ENCODE assay signal across 8 cellular contexts in genomic region chr6:79234150-79235022, GRCh38. TPM values are rescaled to one million over a fixed set of nuclear protein-coding genes. Genes with fewer than 3 reads are reported as not detected.
DNase-seq lines count a peak whose midpoint lies in the region; ATAC-seq and TF ChIP-seq lines count a peak whose summit lies in the region.

HMGN3 (minus strand) TSS chr6:79234682.

- H3K27ac ChIP-seq in endodermal cell (ENCODE audit: low read depth, low read length) (peak within 1 kb of the TSS; percentile 52), mesendoderm (ENCODE audit: low read depth, low read length) (peak within 1 kb of the TSS; percentile 52)

- peak within 1 kb of the TSS; percentile 61 for H2BK5ac ChIP-seq in mesendoderm (ENCODE audit: low read length)

- no peak within 1 kb of the TSS for H4K5ac ChIP-seq in mesendoderm (ENCODE audit: low read length)

- H3K4ac ChIP-seq in mesendoderm (ENCODE audit: low read depth, low read length) = peak within 1 kb of the TSS; percentile 20

- TF ChIP-seq CTCF in endodermal cell (conservative IDR thresholded peaks at IDR 0.05) = peak; percentile 37

- H3K36me3 ChIP-seq in NT2/D1 (ENCODE audit: insufficient read depth, insufficient read length, low read length) (peaks cover 10% of the 10 kb centered on the region), endodermal cell (ENCODE audit: control insufficient read depth, insufficient read depth, low read length) (peaks cover 3% of the 10 kb centered on the region), mesendoderm (ENCODE audit: control insufficient read depth, insufficient read depth, low read length) (no peaks in the 10 kb centered on the region)

- peak within 1 kb of the TSS; percentile 7 for H3K18ac ChIP-seq in mesendoderm (ENCODE audit: low read length)

- peaks cover 14% of the 10 kb centered on the region for H3K4me1 Mint-ChIP-seq in endodermal cell

- H3K4me3 ChIP-seq in NT2/D1 (ENCODE audit: insufficient read length, low read depth) = peak within 1 kb of the TSS; percentile 81
- peak within 1 kb of the TSS; percentile 97 for H3K4me3 ChIP-seq in endodermal cell (ENCODE audit: low read length)
- H3K4me3 ChIP-seq in mesendoderm (ENCODE audit: low read length) = peak within 1 kb of the TSS; percentile 96

- no peak within 1 kb of the TSS for H4K8ac ChIP-seq in mesendoderm (ENCODE audit: low read depth, low read length)

- peak within 1 kb of the TSS; percentile 89 for H3K4me2 ChIP-seq in mesendoderm (ENCODE audit: low read length)

- no peak within 1 kb of the TSS for H2BK120ac ChIP-seq in mesendoderm (ENCODE audit: low read depth, low read length)

- peak within 1 kb of the TSS; percentile 97 for H3K56ac ChIP-seq in mesendoderm (ENCODE audit: low read length)

- H3K9ac ChIP-seq in NT2/D1 (ENCODE audit: insufficient read length, low read depth) = peak within 1 kb of the TSS; percentile 92
- peak within 1 kb of the TSS; percentile 67 for H3K9ac ChIP-seq in endodermal cell (ENCODE audit: extremely low read depth, low read length, poor library complexity, severe bottlenecking)
- peak within 1 kb of the TSS; percentile 99 for H3K9ac ChIP-seq in mesendoderm (ENCODE audit: low read length)

- peaks cover 6% of the 10 kb centered on the region for H3K27me3 Mint-ChIP-seq in endodermal cell (ENCODE audit: insufficient read depth)

- WGBS in endodermal cell (ENCODE audit: insufficient coverage in 1 of 2, insufficient read length in 1 of 2), 2 experiments = 3 to 5% methylated on average over 34 to 50 of the region's 51 CpGs
- no CpG with 5 or more reads among the region's 51 CpGs for WGBS in mesendoderm (ENCODE audit: extremely low coverage, insufficient coverage, low lambda C conversion rate)

- DNase-seq in COLO829 (ENCODE audit: low spot score) (peak; percentile 78), HT1080 (ENCODE audit: low read depth) (peak; percentile 89), NT2/D1 (ENCODE audit: low read depth, low spot score) (peak; percentile 72), endodermal cell (peak; percentile 94), mesendoderm (peak; percentile 95)
- peak; percentile 73 for DNase-seq in activated CD8-positive, alpha-beta memory T cell treated with anti-CD3 and anti-CD28 coated beads, Interleukin-2, amount 50 U/mL, for 1 hour (ENCODE audit: extremely low read depth)
- peak; percentile 84 for DNase-seq in stimulated activated CD8-positive, alpha-beta memory T cell treated with anti-CD3 and anti-CD28 coated beads, Interleukin-15, amount 100 ng/mL, for 1 hour (ENCODE audit: low read depth)

- no peaks in the 10 kb centered on the region for H3K27me3 ChIP-seq in NT2/D1 (ENCODE audit: insufficient read depth, insufficient read length)
- H3K27me3 ChIP-seq in endodermal cell (ENCODE audit: control insufficient read depth, insufficient read depth, low read length, poor library complexity, severe bottlenecking) = no peaks in the 10 kb centered on the region
- no peaks in the 10 kb centered on the region for H3K27me3 ChIP-seq in mesendoderm (ENCODE audit: insufficient read depth, low read length, poor library complexity)

- H2AK5ac ChIP-seq in mesendoderm (ENCODE audit: low read length) = no peak within 1 kb of the TSS

- peaks cover 11% of the 10 kb centered on the region for H3K36me3 Mint-ChIP-seq in endodermal cell (ENCODE audit: low read depth)

- peak within 1 kb of the TSS; percentile 72 for H3K23ac ChIP-seq in mesendoderm (ENCODE audit: low read length)

- H3K27ac Mint-ChIP-seq in endodermal cell = peak within 1 kb of the TSS; percentile 92

- peaks cover 5% of the 10 kb centered on the region for H3K79me1 ChIP-seq in mesendoderm (ENCODE audit: low read length)

- peak; percentile 91 for ATAC-seq in GM21360 (IDR thresholded peaks at IDR 0.05; ENCODE audit: unreplicated experiment)

- peak within 1 kb of the TSS; percentile 83 for H3K4me3 Mint-ChIP-seq in endodermal cell

- H3K9me3 ChIP-seq in NT2/D1 (ENCODE audit: insufficient read depth, low read length) (0 out of 2 replicates have a peak, but pooled peaks cover 4% of the 10 kb centered on the region), endodermal cell (ENCODE audit: control insufficient read depth, low read length) (peaks cover 7% of the 10 kb centered on the region)

- peaks cover 16% of the 10 kb centered on the region for H3K79me2 ChIP-seq in mesendoderm (ENCODE audit: control insufficient read depth, insufficient read depth, low read length)

- no peak within 1 kb of the TSS for H2BK15ac ChIP-seq in mesendoderm (replicated peaks; ENCODE audit: low read depth)

- H3K9me3 Mint-ChIP-seq in endodermal cell = peaks cover 9% of the 10 kb centered on the region

- H3K4me1 ChIP-seq in NT2/D1 (ENCODE audit: insufficient read depth, insufficient read length) = no peaks in the 10 kb centered on the region
- peaks cover 4% of the 10 kb centered on the region for H3K4me1 ChIP-seq in endodermal cell (ENCODE audit: control insufficient read depth, insufficient read depth, low read length)
- H3K4me1 ChIP-seq in mesendoderm (ENCODE audit: control insufficient read depth, low read depth, low read length) = peaks cover 5% of the 10 kb centered on the region

RNA-seq across cellular contexts. Expression of gene HMGN3, which starts in this region (rescaled TPM):
- 66.0 and 67.3 TPM in 2 replicates for total RNA-seq in HT1080 (2014; rRNA removed; shearing (Covaris generic))
- polyA plus RNA-seq in HT1080 (2015; cell fraction: cytosol; rRNA removed) = 33.2 and 35.1 TPM in 2 replicates
- 15.9 and 17.1 TPM in 2 replicates for polyA plus RNA-seq in HT1080 (2015; cell fraction: nucleus; rRNA removed)
- 100 to 1,000 TPM; 139 to 157 TPM for total RNA-seq in endodermal cell
- 162 TPM for polyA plus RNA-seq in endodermal cell (2013, experiment 1 of 2)
- 167 TPM for polyA plus RNA-seq in endodermal cell (2013, experiment 2 of 2)
- polyA plus RNA-seq in mesendoderm (2013, experiment 1 of 2) = 229 TPM
- polyA plus RNA-seq in mesendoderm (2013, experiment 2 of 2) = 228 TPM

Comparison
In these comparisons a context has a peak if more than half of its experiments do, and no peak if none do; other contexts are left out.
1. Peak in every context shown above with its lines: DNase-seq, ATAC-seq, H3K4me3 ChIP-seq and H3K27ac ChIP-seq.